Comparison of ENCODE assay signal across 12 cellular contexts in the genomic region with DNA sequence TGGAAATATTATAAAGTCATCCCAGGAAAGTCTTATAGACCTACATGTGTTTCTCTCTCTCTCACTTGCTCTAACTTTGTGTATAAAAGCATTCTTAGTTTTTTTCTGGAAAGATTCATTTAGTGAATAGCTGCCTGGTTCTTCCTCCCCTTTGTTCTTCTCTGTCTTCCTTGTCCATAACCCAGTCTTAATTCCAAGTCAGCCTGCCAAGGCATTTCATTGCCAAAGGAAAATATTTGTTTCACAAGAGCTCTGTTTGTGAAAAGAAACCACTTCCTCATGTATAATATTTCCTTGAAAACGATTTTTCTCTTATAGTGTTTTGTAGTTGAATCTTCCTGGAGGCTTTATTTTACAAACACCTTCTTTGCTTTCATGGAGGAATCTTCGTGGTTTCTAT.
DNase-seq lines count a peak whose midpoint lies in the region; TF ChIP-seq lines count a peak whose summit lies in the region.
"Had no signal": no experiment of that assay in that cellular context is flagged by ENCODE, and none has a peak within 500 bp of the region (broad histone marks: within the 10 kb centered on the region; RNA-seq: fewer than 3 reads in every experiment).

No MANE protein-coding gene starts in this region.

- peaks cover 12% of the 10 kb centered on the region for H3K4me1 Mint-ChIP-seq in endodermal cell
- H3K4me1 Mint-ChIP-seq in neural crest cell = peaks cover 37% of the 10 kb centered on the region
- H3K4me1 Mint-ChIP-seq in activated CD4-positive, alpha-beta memory T cell treated with anti-CD3 and anti-CD28 coated beads for 36 hours (ENCODE audit: low read depth) = no peaks in the 10 kb centered on the region
- H3K4me1 Mint-ChIP-seq: CD4-positive, alpha-beta memory T cell had no signal

- CTCF ChIA-PET in activated CD4-positive, alpha-beta memory T cell treated with anti-CD3 and anti-CD28 coated beads for 36 hours (lab: Charles Lee) = no interaction called here

- DNase-seq in CD1c-positive myeloid dendritic cell (ENCODE audit: extremely low spot score) = peak; percentile 43
- DNase-seq in NCI-H446 (lab: John Stamatoyannopoulos, UW) = peak; percentile 23 to 44
- no peak for DNase-seq in endodermal cell
- no peak for DNase-seq in neural crest cell (ENCODE audit: low read depth, low spot score)
- no peak for DNase-seq in activated CD4-positive, CD25-positive, alpha-beta regulatory T cell (lab: John Stamatoyannopoulos, UW)
- no peak for DNase-seq in activated CD8-positive, alpha-beta memory T cell treated with anti-CD3 and anti-CD28 coated beads, Interleukin-2, amount 50 U/mL, for 48 hours
- no peak for DNase-seq in activated CD4-positive, alpha-beta memory T cell treated with anti-CD3 and anti-CD28 coated beads for 36 hours
- no peak for DNase-seq in RPMI8226
- DNase-seq: caudate nucleus; CD4-positive, alpha-beta memory T cell; NCI-H1092 treated with DMSO at 0.1 percent for 48 hours; spleen had no signal

- H3K27ac ChIP-seq in endodermal cell (ENCODE audit: low read depth, low read length) = no peak overlapping the region
- H3K27ac ChIP-seq: spleen had no signal

- no peak overlapping the region for H3K9ac ChIP-seq in endodermal cell (ENCODE audit: extremely low read depth, low read length, poor library complexity, severe bottlenecking)

- H3K27me3 ChIP-seq in endodermal cell (ENCODE audit: control insufficient read depth, insufficient read depth, low read length, poor library complexity, severe bottlenecking) = no peaks in the 10 kb centered on the region
- H3K27me3 ChIP-seq: spleen had no signal

- no peaks in the 10 kb centered on the region for H3K9me3 Mint-ChIP-seq in endodermal cell
- H3K9me3 Mint-ChIP-seq in neural crest cell = peaks cover 6% of the 10 kb centered on the region
- H3K9me3 Mint-ChIP-seq in activated CD4-positive, alpha-beta memory T cell treated with anti-CD3 and anti-CD28 coated beads for 36 hours = peaks cover 2% of the 10 kb centered on the region

- no peak overlapping the region for H3K4me3 ChIP-seq in endodermal cell (ENCODE audit: low read length)
- H3K4me3 ChIP-seq: spleen had no signal

- TF ChIP-seq CTCF in endodermal cell (conservative IDR thresholded peaks at IDR 0.05) = no peak
- no peak for TF ChIP-seq CTCF in neural crest cell (conservative IDR thresholded peaks at IDR 0.05)

- H3K4me1 ChIP-seq in endodermal cell (ENCODE audit: control insufficient read depth, insufficient read depth, low read length) = peaks cover 3% of the 10 kb centered on the region

- intact Hi-C loops in activated CD4-positive, alpha-beta memory T cell treated with anti-CD3 and anti-CD28 coated beads for 36 hours (cut with micrococcal nuclease) = no loop called here

- no peaks in the 10 kb centered on the region for H3K36me3 ChIP-seq in endodermal cell (ENCODE audit: control insufficient read depth, insufficient read depth, low read length)
- H3K36me3 ChIP-seq: spleen had no signal

- H3K27me3 Mint-ChIP-seq in endodermal cell (ENCODE audit: insufficient read depth) = no peaks in the 10 kb centered on the region
- no peaks in the 10 kb centered on the region for H3K27me3 Mint-ChIP-seq in neural crest cell (ENCODE audit: low read depth)
- no peaks in the 10 kb centered on the region for H3K27me3 Mint-ChIP-seq in activated CD4-positive, alpha-beta memory T cell treated with anti-CD3 and anti-CD28 coated beads for 36 hours
- H3K27me3 Mint-ChIP-seq: CD4-positive, alpha-beta memory T cell had no signal

- 95% methylated on average over 2 of the region's 2 CpGs; no CpG with 5 or more reads in 1 of the 2 experiments for WGBS in endodermal cell (ENCODE audit: insufficient coverage in 1 of 2, insufficient read length in 1 of 2), 2 experiments

- POLR2A ChIA-PET in activated CD4-positive, alpha-beta memory T cell treated with anti-CD3 and anti-CD28 coated beads for 36 hours (lab: Charles Lee) = no interaction called here

- no peaks in the 10 kb centered on the region for H3K9me3 ChIP-seq in endodermal cell (ENCODE audit: control insufficient read depth, low read length)
- H3K9me3 ChIP-seq: spleen had no signal

- H3K27ac Mint-ChIP-seq in endodermal cell (peak overlapping the region; percentile 8), neural crest cell (ENCODE audit: unreplicated experiment) (peak overlapping the region; percentile 14)
- H3K27ac Mint-ChIP-seq in activated CD4-positive, alpha-beta memory T cell treated with anti-CD3 and anti-CD28 coated beads for 36 hours = no peak overlapping the region
- H3K27ac Mint-ChIP-seq: CD4-positive, alpha-beta memory T cell had no signal

- H3K36me3 Mint-ChIP-seq in endodermal cell (ENCODE audit: low read depth) (no peaks in the 10 kb centered on the region), neural crest cell (ENCODE audit: low read depth) (no peaks in the 10 kb centered on the region)
- no peaks in the 10 kb centered on the region for H3K36me3 Mint-ChIP-seq in activated CD4-positive, alpha-beta memory T cell treated with anti-CD3 and anti-CD28 coated beads for 36 hours
- H3K36me3 Mint-ChIP-seq: CD4-positive, alpha-beta memory T cell had no signal

- H3K4me3 Mint-ChIP-seq in endodermal cell = no peak overlapping the region
- no peak overlapping the region for H3K4me3 Mint-ChIP-seq in neural crest cell
- no peak overlapping the region for H3K4me3 Mint-ChIP-seq in activated CD4-positive, alpha-beta memory T cell treated with anti-CD3 and anti-CD28 coated beads for 36 hours
- H3K4me3 Mint-ChIP-seq: CD4-positive, alpha-beta memory T cell had no signal

Comparison
In these comparisons a context has a peak if more than half of its experiments do, and no peak if none do; other contexts are left out.
1. DNase-seq: peak in CD1c-positive myeloid dendritic cell (single experiment) and NCI-H446 (2 of 2); none in endodermal cell (single experiment), neural crest cell (single experiment), activated CD4-positive, CD25-positive, alpha-beta regulatory T cell (0 of 4), activated CD8-positive, alpha-beta memory T cell treated with anti-CD3 and anti-CD28 coated beads, Interleukin-2, amount 50 U/mL, for 48 hours (single experiment), activated CD4-positive, alpha-beta memory T cell treated with anti-CD3 and anti-CD28 coated beads for 36 hours (single experiment) and RPMI8226 (single experiment).